8 cellular contexts compared by ENCODE assay signal in genomic region chr10:63866075-63866746, GRCh38.
DNase-seq lines count a peak whose midpoint lies in the region; ATAC-seq lines count a peak whose summit lies in the region.

No MANE protein-coding gene starts in this region.

- intact Hi-C loops in activated naive CD4-positive, alpha-beta T cell treated with anti-CD3 and anti-CD28 coated beads for 36 hours (cut with micrococcal nuclease) = loop anchor here (1.0 kb wide), 2 partner anchors 110 to 175 kb away; no protein-coding TSS in a partner anchor
- intact Hi-C loops in Right ventricle myocardium superior (cut with DNase I) = no loop called here
- intact Hi-C loops in posterior cingulate gyrus (cut with DNase I) = no loop called here
- intact Hi-C loops in posterior vena cava (cut with DNase I) = no loop called here

- H3K36me3 Mint-ChIP-seq in activated naive CD4-positive, alpha-beta T cell treated with anti-CD3 and anti-CD28 coated beads for 36 hours (ENCODE audit: low read depth) = no peaks in the 10 kb centered on the region

- peaks cover 29% of the 10 kb centered on the region for H3K27me3 Mint-ChIP-seq in activated naive CD4-positive, alpha-beta T cell treated with anti-CD3 and anti-CD28 coated beads for 36 hours (ENCODE audit: low read depth)

- no peak overlapping the region for H3K27ac Mint-ChIP-seq in activated naive CD4-positive, alpha-beta T cell treated with anti-CD3 and anti-CD28 coated beads for 36 hours

- ATAC-seq in GM21423 (IDR thresholded peaks at IDR 0.05; ENCODE audit: unreplicated experiment) (peak; percentile 89), Right ventricle myocardium superior (ENCODE audit: poor library complexity) (peak; percentile 74)

- CTCF ChIA-PET in activated naive CD4-positive, alpha-beta T cell treated with anti-CD3 and anti-CD28 coated beads for 36 hours (lab: Charles Lee) = interaction anchor here (0.6 to 2.4 kb wide), 37 partner anchors 9 to 392 kb away, joined by 3 to 38 read pairs (median 4); no protein-coding TSS in a partner anchor

- H3K4me3 Mint-ChIP-seq in activated naive CD4-positive, alpha-beta T cell treated with anti-CD3 and anti-CD28 coated beads for 36 hours = no peak overlapping the region

- no peaks in the 10 kb centered on the region for H3K9me3 Mint-ChIP-seq in activated naive CD4-positive, alpha-beta T cell treated with anti-CD3 and anti-CD28 coated beads for 36 hours

- DNase-seq in G401 (ENCODE audit: low spot score) (peak; percentile 81), HK-2 (ENCODE audit: unreplicated experiment) (peak; percentile 63), RKO (ENCODE audit: low spot score) (peak; percentile 45), Right ventricle myocardium superior (peak; percentile 44), posterior cingulate gyrus (peak in 8 of 10 donors; percentile 14 to 92 (median 66)), posterior vena cava (ENCODE audit: low spot score) (no peak)
- DNase-seq in activated naive CD4-positive, alpha-beta T cell treated with anti-CD3 and anti-CD28 coated beads for 36 hours = peak; percentile 65

- peaks cover 10% of the 10 kb centered on the region for H3K4me1 Mint-ChIP-seq in activated naive CD4-positive, alpha-beta T cell treated with anti-CD3 and anti-CD28 coated beads for 36 hours (ENCODE audit: low read depth)

- in situ Hi-C loops in G401 (cut with HindIII; ENCODE audit: low sequenced_read_pairs) = no loop called here
